1 cellular context compared by ENCODE assay signal in genomic region chr10:122450336-122450990, GRCh38.
TF ChIP-seq lines count a peak whose summit lies in the region.

No MANE protein-coding gene starts in this region.

TF ChIP-seq in endothelial cell of umbilical vein, 7 proteins besides CTCF, POLR2A, EP300 and RAD21:
- peak; percentile 18 for TF ChIP-seq POLR2AphosphoS5 (IDR thresholded peaks at IDR 0.05; ENCODE audit: insufficient read depth, low read depth, low read length)
- peak; percentile 7 for TF ChIP-seq FOS (IDR thresholded peaks at IDR 0.05; ENCODE audit: borderline replicate concordance, insufficient read depth, low read length)
- no peak for TF ChIP-seq MYC (IDR thresholded peaks at IDR 0.05; ENCODE audit: low read depth, low read length)
